2 cellular contexts compared by ENCODE assay signal in genomic region chr2:217938038-217938437, GRCh38.
TF ChIP-seq lines count a peak whose summit lies in the region.

No MANE protein-coding gene starts in this region.

TF ChIP-seq in H1, 55 proteins besides CTCF, POLR2A, EP300 and RAD21 (continued from another document):
- TF ChIP-seq SRF (IDR thresholded peaks at IDR 0.05; ENCODE audit: low read depth, low read length), result no peak
- TF ChIP-seq E2F6 (IDR thresholded peaks at IDR 0.05), result no peak
- no peak for TF ChIP-seq FOSL1 (IDR thresholded peaks at IDR 0.05; ENCODE audit: insufficient read depth, low read depth, low read length)
- TF ChIP-seq NRF1 (IDR thresholded peaks at IDR 0.05; ENCODE audit: low read depth, low read length), result no peak
- TF ChIP-seq SP1 (IDR thresholded peaks at IDR 0.05; ENCODE audit: low read depth, low read length), result no peak
- no peak for TF ChIP-seq GTF2F1 (IDR thresholded peaks at IDR 0.05; ENCODE audit: borderline replicate concordance, low read depth, low read length)
- no peak for TF ChIP-seq BCL11A (IDR thresholded peaks at IDR 0.05; ENCODE audit: low read depth in 2 of 2, low read length in 2 of 2)
- TF ChIP-seq RFX5 (IDR thresholded peaks at IDR 0.05; ENCODE audit: borderline replicate concordance, low read depth, low read length), result no peak
- no peak for TF ChIP-seq POLR2AphosphoS5 (IDR thresholded peaks at IDR 0.05; ENCODE audit: low read depth, low read length)
- TF ChIP-seq CHD2 (IDR thresholded peaks at IDR 0.05; ENCODE audit: low read length), result no peak
- TF ChIP-seq NANOG (IDR thresholded peaks at IDR 0.05; ENCODE audit: insufficient read depth, low read depth, low read length, poor library complexity, severe bottlenecking), result no peak
- TF ChIP-seq CHD7 (IDR thresholded peaks at IDR 0.05; ENCODE audit: insufficient replicate concordance, low read length), result no peak
- no peak for TF ChIP-seq PHF8 (conservative IDR thresholded peaks at IDR 0.05; ENCODE audit: low read depth, low read length)

TF ChIP-seq in HepG2, 621 proteins besides CTCF, POLR2A, EP300 and RAD21 (continued from another document):
- TF ChIP-seq, protein P1, sequence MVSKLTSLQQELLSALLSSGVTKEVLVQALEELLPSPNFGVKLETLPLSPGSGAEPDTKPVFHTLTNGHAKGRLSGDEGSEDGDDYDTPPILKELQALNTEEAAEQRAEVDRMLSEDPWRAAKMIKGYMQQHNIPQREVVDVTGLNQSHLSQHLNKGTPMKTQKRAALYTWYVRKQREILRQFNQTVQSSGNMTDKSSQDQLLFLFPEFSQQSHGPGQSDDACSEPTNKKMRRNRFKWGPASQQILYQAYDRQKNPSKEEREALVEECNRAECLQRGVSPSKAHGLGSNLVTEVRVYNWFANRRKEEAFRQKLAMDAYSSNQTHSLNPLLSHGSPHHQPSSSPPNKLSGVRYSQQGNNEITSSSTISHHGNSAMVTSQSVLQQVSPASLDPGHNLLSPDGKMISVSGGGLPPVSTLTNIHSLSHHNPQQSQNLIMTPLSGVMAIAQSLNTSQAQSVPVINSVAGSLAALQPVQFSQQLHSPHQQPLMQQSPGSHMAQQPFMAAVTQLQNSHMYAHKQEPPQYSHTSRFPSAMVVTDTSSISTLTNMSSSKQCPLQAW (CRISPR knock-in tag; IDR thresholded peaks at IDR 0.05), result no peak
- TF ChIP-seq PHF5A (CRISPR knock-in tag; IDR thresholded peaks at IDR 0.05; ENCODE audit: low read depth, unreplicated experiment) (no peak), USF2 (IDR thresholded peaks at IDR 0.05; ENCODE audit: low read depth, low read length) (no peak), USF2 (CRISPR knock-in tag; IDR thresholded peaks at IDR 0.05; ENCODE audit: borderline replicate concordance) (no peak), ZEB1 (IDR thresholded peaks at IDR 0.05; ENCODE audit: insufficient replicate concordance, low read depth) (no peak), ZMYM4 (CRISPR knock-in tag; IDR thresholded peaks at IDR 0.05) (no peak), JUNB (CRISPR knock-in tag; IDR thresholded peaks at IDR 0.05; ENCODE audit: borderline replicate concordance) (no peak), ZNF496 (CRISPR knock-in tag; IDR thresholded peaks at IDR 0.05; ENCODE audit: insufficient replicate concordance) (no peak), BRD4 (CRISPR knock-in tag; IDR thresholded peaks at IDR 0.05) (no peak), ZNF446 (CRISPR knock-in tag; IDR thresholded peaks at IDR 0.05) (no peak), MTERF4 (CRISPR knock-in tag; IDR thresholded peaks at IDR 0.05) (no peak), TAF15 (IDR thresholded peaks at IDR 0.05; ENCODE audit: low read depth, low read length, poor library complexity, severe bottlenecking) (no peak)
- TF ChIP-seq, protein P2, sequence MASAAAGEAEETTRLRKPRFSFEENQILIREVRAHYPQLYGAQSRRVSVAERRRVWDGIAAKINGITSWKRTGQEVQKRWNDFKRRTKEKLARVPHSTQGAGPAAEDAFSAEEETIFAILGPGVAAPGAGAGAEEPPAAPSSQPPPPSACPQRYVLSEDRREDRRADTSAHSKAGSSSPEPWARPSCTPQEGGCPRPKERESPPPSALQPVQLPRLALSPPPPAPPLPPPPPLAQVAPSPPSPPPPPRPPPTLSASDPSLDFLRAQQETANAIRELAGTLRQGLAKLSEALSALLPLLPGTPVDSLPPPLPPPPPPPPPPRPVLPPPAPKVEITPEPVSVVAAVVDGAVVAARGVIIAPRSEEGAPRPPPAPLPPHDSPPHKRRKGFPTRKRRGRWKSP (CRISPR knock-in tag; IDR thresholded peaks at IDR 0.05), result no peak
- TF ChIP-seq, protein P3, sequence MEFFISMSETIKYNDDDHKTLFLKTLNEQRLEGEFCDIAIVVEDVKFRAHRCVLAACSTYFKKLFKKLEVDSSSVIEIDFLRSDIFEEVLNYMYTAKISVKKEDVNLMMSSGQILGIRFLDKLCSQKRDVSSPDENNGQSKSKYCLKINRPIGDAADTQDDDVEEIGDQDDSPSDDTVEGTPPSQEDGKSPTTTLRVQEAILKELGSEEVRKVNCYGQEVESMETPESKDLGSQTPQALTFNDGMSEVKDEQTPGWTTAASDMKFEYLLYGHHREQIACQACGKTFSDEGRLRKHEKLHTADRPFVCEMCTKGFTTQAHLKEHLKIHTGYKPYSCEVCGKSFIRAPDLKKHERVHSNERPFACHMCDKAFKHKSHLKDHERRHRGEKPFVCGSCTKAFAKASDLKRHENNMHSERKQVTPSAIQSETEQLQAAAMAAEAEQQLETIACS (CRISPR knock-in tag; IDR thresholded peaks at IDR 0.05), result no peak
- TF ChIP-seq, protein P4, sequence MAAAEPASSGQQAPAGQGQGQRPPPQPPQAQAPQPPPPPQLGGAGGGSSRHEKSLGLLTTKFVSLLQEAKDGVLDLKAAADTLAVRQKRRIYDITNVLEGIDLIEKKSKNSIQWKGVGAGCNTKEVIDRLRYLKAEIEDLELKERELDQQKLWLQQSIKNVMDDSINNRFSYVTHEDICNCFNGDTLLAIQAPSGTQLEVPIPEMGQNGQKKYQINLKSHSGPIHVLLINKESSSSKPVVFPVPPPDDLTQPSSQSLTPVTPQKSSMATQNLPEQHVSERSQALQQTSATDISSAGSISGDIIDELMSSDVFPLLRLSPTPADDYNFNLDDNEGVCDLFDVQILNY (CRISPR knock-in tag; conservative IDR thresholded peaks at IDR 0.05), result no peak
